In genomic region chr12:19070341-19070740, GRCh38 we compare ENCODE assay signal across 21 cellular contexts.
"Had no signal": no experiment of that assay in that cellular context is flagged by ENCODE, and none has a peak within 500 bp of the region (broad histone marks: within the 10 kb centered on the region; RNA-seq: fewer than 3 reads in every experiment).

No MANE protein-coding gene starts in this region.

- H3K4me3 ChIP-seq: colonic mucosa, esophagus squamous epithelium, gastrocnemius medialis, heart right ventricle, left lung, lower lobe of right lung, mucosa of descending colon had no signal

- DNase-seq: colonic mucosa; cortex of kidney; effector CD8-positive, alpha-beta T cell; effector memory CD8-positive, alpha-beta T cell; endodermal cell; erythroblast; esophagus squamous epithelium; foreskin fibroblast; foreskin melanocyte; gastrocnemius medialis; glutamatergic neuron; head of caudate nucleus; heart right ventricle; hippocampal formation; left cardiac atrium; left lung; left ventricle myocardium superior; lower lobe of right lung; mesenchymal stem cell; mucosa of descending colon had no signal

- H3K4me1 ChIP-seq: colonic mucosa, esophagus squamous epithelium, gastrocnemius medialis, heart right ventricle, left lung, lower lobe of right lung had no signal

- H3K27me3 ChIP-seq: colonic mucosa, esophagus squamous epithelium, gastrocnemius medialis, heart right ventricle, left lung had no signal

- H3K36me3 ChIP-seq: colonic mucosa, esophagus squamous epithelium, gastrocnemius medialis, heart right ventricle, left lung, lower lobe of right lung had no signal

- H3K27ac ChIP-seq: colonic mucosa, epithelial cell of prostate, esophagus squamous epithelium, gastrocnemius medialis, heart right ventricle, left lung, lower lobe of right lung had no signal

- H3K9me3 ChIP-seq: colonic mucosa, esophagus squamous epithelium, gastrocnemius medialis, left lung, lower lobe of right lung, mucosa of descending colon had no signal
